Comparison of ENCODE assay signal across 12 cellular contexts in the genomic region with DNA sequence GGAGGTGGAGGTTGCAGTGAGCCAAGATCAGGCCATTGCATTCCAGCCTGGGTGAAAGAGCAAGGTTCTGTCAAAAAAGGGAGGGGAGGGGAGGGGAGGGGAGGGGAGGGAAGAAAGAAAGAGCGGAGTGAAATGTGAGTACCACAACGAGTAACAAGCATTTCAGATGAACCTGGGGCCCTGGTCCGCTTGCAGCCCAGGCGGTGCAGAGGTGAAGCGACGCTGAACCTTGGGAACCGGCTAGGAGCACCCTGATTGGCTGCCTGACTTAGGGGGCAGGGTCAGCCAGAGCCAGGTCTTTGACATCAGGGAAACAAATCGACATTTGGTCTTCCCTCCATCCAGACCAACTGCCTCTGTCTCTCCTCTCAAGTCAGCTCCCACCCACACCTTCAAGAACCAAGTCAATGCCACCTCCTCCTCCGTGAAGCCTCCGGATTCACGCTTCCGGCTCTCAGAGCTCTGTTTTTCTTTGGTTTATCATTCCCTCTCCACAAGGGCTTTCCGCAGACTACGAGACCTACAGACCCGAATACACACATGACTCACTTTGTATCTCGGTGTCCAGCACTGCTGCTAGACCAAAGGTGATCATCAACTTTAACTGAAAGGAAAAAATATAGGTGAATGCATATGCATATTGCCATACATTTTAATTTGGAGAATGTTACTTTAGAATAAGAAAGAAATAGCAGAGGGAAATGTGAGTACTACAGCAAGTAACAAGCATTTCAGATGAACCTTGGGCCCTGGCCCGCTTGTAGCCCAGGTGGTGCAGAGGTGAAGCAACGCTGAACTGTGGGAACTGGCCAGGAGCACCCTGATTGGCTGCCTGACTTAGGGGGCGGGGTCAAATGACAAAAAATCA. TPM values are rescaled to one million over a fixed set of nuclear protein-coding genes. Genes with fewer than 3 reads are reported as not detected.
"Had no signal": no experiment of that assay in that cellular context is flagged by ENCODE, and none has a peak within 500 bp of the region (broad histone marks: within the 10 kb centered on the region; RNA-seq: fewer than 3 reads in every experiment).

No MANE protein-coding gene starts in this region.

- FAIRE-seq: H1, H54 had no signal

- ATAC-seq: GM23338 had no signal

- DNase-seq: H9, HCEC 1CT, HFFc6, IMR-90, Karpas-422, KBM-7 had no signal

- H3K9ac ChIP-seq: KMS-11 had no signal

- H2AFZ ChIP-seq: GM23338 had no signal

- H3K4me3 ChIP-seq: GM23338 had no signal

- H3K4me2 ChIP-seq: GM23338, KMS-11 had no signal

- H3K27ac ChIP-seq: HL-60, KMS-11 had no signal

RNA-seq across cellular contexts. Expression of gene OR1F1, which starts 19.3 kb away (rescaled TPM):
- total RNA-seq: H9, HFFc6, HT1080, IMR-90 had no signal
- polyA plus RNA-seq: GM23338 had no signal

RNA-seq across cellular contexts. Expression of gene MEFV, which starts 49.1 kb away (rescaled TPM):
- total RNA-seq: H1, H9, HT1080, IMR-90 had no signal
- polyA plus RNA-seq: GM23338, IMR-90 had no signal
